7 cellular contexts compared by ENCODE assay signal in genomic region chr6:125789576-125790402, GRCh38. TPM values are rescaled to one million over a fixed set of nuclear protein-coding genes. Genes with fewer than 3 reads are reported as not detected.
DNase-seq lines count a peak whose midpoint lies in the region; ATAC-seq, FAIRE-seq and TF ChIP-seq lines count a peak whose summit lies in the region.

No MANE protein-coding gene starts in this region.

- TF ChIP-seq CTCF in GM13976 (IDR thresholded peaks at IDR 0.05; ENCODE audit: borderline replicate concordance, control extremely low read depth, extremely low read depth, insufficient read depth, missing control alignments) (no peak), kidney epithelial cell (IDR thresholded peaks at IDR 0.05; ENCODE audit: insufficient read depth, low read length, poor library complexity, severe bottlenecking) (no peak)

- in situ Hi-C loops in GM13976 (cut with MboI; ENCODE audit: low sequenced_read_pairs, unreplicated experiment): loop anchor here (5.0 kb wide), 1 partner anchor 168 kb away; the partner anchor contains the start of gene HINT3

- FAIRE-seq in TTC549 (lab: Jason Lieb, UNC): peak; percentile 68

- H3K4me3 ChIP-seq in kidney epithelial cell (ENCODE audit: low read depth, low read length): peak overlapping the region; percentile 69

- no peaks in the 10 kb centered on the region for H3K36me3 ChIP-seq in kidney epithelial cell (ENCODE audit: control insufficient read depth, insufficient read depth, low read length)

- peak; percentile 21 for ATAC-seq in HG02840 (IDR thresholded peaks at IDR 0.05; ENCODE audit: low FRiP score, unreplicated experiment)

- H3K27me3 ChIP-seq in kidney epithelial cell (ENCODE audit: control insufficient read depth, insufficient read depth, low read length): no peaks in the 10 kb centered on the region

- peak; percentile 43 for DNase-seq in GM13976 (ENCODE audit: low spot score)
- DNase-seq in NCI-H1694 treated with DMSO at 0.1 percent for 48 hours (lab: John Stamatoyannopoulos, UW): peak; percentile 59
- peak; percentile 45 for DNase-seq in central memory CD4-positive, alpha-beta T cell
- no peak for DNase-seq in kidney epithelial cell (ENCODE audit: low read depth)
- peak; percentile 10 to 23 for DNase-seq in stimulated activated CD4-positive, alpha-beta T cell treated with anti-CD3 and anti-CD28 coated beads, Interleukin-1b, Interleukin-23, amount 100 ng/mL, for 4 hours (ENCODE audit: low read depth in 2 of 2)

RNA-seq across cellular contexts. Expression of gene NCOA7, which starts 1.0 kb away (rescaled TPM):
- total RNA-seq in kidney epithelial cell: 21.1 and 21.8 TPM in 2 replicates

RNA-seq across cellular contexts. Expression of gene HEY2, which starts 40.4 kb away (rescaled TPM):
- total RNA-seq in kidney epithelial cell: 0.25 and 1.7 TPM in 2 replicates
